ENCODE assay signal across 37 cellular contexts in genomic region chr2:129893244-129893643, GRCh38.
"Had no signal": no experiment of that assay in that cellular context is flagged by ENCODE, and none has a peak within 500 bp of the region (broad histone marks: within the 10 kb centered on the region; RNA-seq: fewer than 3 reads in every experiment).

No MANE protein-coding gene starts in this region.

- H3K36me3 ChIP-seq: ascending aorta, cardiac muscle cell had no signal

- H3K4me1 ChIP-seq: ascending aorta had no signal

- H3K4me3 Mint-ChIP-seq: activated B cell treated with CpG ODN at 0.5 μM for 24 hours; activated CD4-positive, alpha-beta memory T cell treated with anti-CD3 and anti-CD28 coated beads for 36 hours; activated CD4-positive, alpha-beta T cell treated with anti-CD3 and anti-CD28 coated beads, Interleukin-2, amount 10 ng/mL, durations not matched to agents 24 days and 14 days; activated CD8-positive, alpha-beta T cell treated with anti-CD3 and anti-CD28 coated beads for 36 hours; activated naive CD4-positive, alpha-beta T cell treated with anti-CD3 and anti-CD28 coated beads for 36 hours; activated naive CD4-positive, alpha-beta T cell treated with anti-CD3 and anti-CD28 coated beads, Interleukin-2, amount 50 U/mL, for 24 hours; activated naive CD8-positive, alpha-beta T cell; activated naive CD8-positive, alpha-beta T cell treated with anti-CD3 and anti-CD28 coated beads, Interleukin-2, amount 10 ng/mL, durations not matched to agents 7 days and 5 days; activated naive CD8-positive, alpha-beta T cell treated with anti-CD3 and anti-CD28 coated beads, Interleukin-2, amount 50 U/mL, for 24 hours; activated T-cell treated with anti-CD3 and anti-CD28 coated beads, Interleukin-2, amount 50 U/mL, for 4 hours; activated T-cell treated with anti-CD3 and anti-CD28 coated beads, Interleukin-2, amount 50 U/mL, for 72 hours; activated T-helper 1 cell treated with anti-CD3 and anti-CD28 coated beads, Interleukin-12 subunit alpha, Interleukin-12 subunit beta, Interleukin-2, Interleukin-4 antibody, amounts not matched to agents 30 ng/mL and 10 ng/mL and 1 ng/mL, durations not matched to agents 14 hours and 24 hours and 36 hours; activated T-helper 17 cell treated with anti-CD3 and anti-CD28 coated beads, Interleukin-2, amount 50 U/mL, for 72 hours; brain; central memory CD8-positive, alpha-beta T cell; T-helper 1 cell treated with Interleukin-12 subunit alpha and Interleukin-12 subunit beta and Interleukin-4 antibody, amounts not matched to agents 30 μg/mL and 1 μg/mL, for 36 hours; T-helper 2 cell treated with Interferon-gamma antibody and Interleukin-4, amounts not matched to agents 5 μg/mL and 100 μg/mL, for 36 hours had no signal

- H3K4me1 Mint-ChIP-seq: activated B cell treated with CpG ODN at 0.5 μM for 24 hours; activated CD4-positive, alpha-beta T cell treated with anti-CD3 and anti-CD28 coated beads, Interleukin-2, amount 10 ng/mL, durations not matched to agents 24 days and 14 days; activated naive CD4-positive, alpha-beta T cell treated with anti-CD3 and anti-CD28 coated beads, Interleukin-2, amount 50 U/mL, for 24 hours; activated naive CD8-positive, alpha-beta T cell treated with anti-CD3 and anti-CD28 coated beads, Interleukin-2, amount 10 ng/mL, durations not matched to agents 7 days and 5 days; activated naive CD8-positive, alpha-beta T cell treated with anti-CD3 and anti-CD28 coated beads, Interleukin-2, amount 50 U/mL, for 24 hours; activated T-helper 17 cell treated with anti-CD3 and anti-CD28 coated beads, Interleukin-2, amount 50 U/mL, for 72 hours; brain; central memory CD8-positive, alpha-beta T cell had no signal

- H3K36me3 Mint-ChIP-seq: activated CD4-positive, alpha-beta memory T cell treated with anti-CD3 and anti-CD28 coated beads for 36 hours; activated naive CD4-positive, alpha-beta T cell treated with anti-CD3 and anti-CD28 coated beads, Interleukin-2, amount 50 U/mL, for 24 hours; activated naive CD8-positive, alpha-beta T cell; activated naive CD8-positive, alpha-beta T cell treated with anti-CD3 and anti-CD28 coated beads, Interleukin-2, amount 10 ng/mL, durations not matched to agents 7 days and 5 days; brain had no signal

- H3K27me3 ChIP-seq: ascending aorta had no signal

- DNase-seq: activated B cell treated with CpG ODN at 0.5 μM for 24 hours; activated CD4-positive, alpha-beta memory T cell treated with anti-CD3 and anti-CD28 coated beads for 36 hours; activated CD4-positive, alpha-beta T cell treated with anti-CD3 and anti-CD28 coated beads for 4 hours; activated CD4-positive, alpha-beta T cell treated with anti-CD3 and anti-CD28 coated beads, Interleukin-2, amount 10 ng/mL, durations not matched to agents 24 days and 14 days; activated CD4-positive, alpha-beta T cell treated with anti-CD3 and anti-CD28 coated beads, Interleukin-2, amount 50 U/mL, for 1 hour; activated CD4-positive, alpha-beta T cell treated with anti-CD3 and anti-CD28 coated beads, Interleukin-2, amount 50 U/mL, for 4 hours; activated CD4-positive, CD25-positive, alpha-beta regulatory T cell treated with anti-CD3 and anti-CD28 coated beads, Interleukin-2, amount 50 U/mL, for 72 hours; activated CD8-positive, alpha-beta memory T cell treated with anti-CD3 and anti-CD28 coated beads, Interleukin-2, amount 50 U/mL, for 4 hours; activated CD8-positive, alpha-beta T cell treated with anti-CD3 and anti-CD28 coated beads for 36 hours; activated effector memory CD4-positive, alpha-beta T cell treated with anti-CD3 and anti-CD28 coated beads, Interleukin-2, amount 50 U/mL, for 16 hours; activated gamma-delta T cell treated with Interleukin-2 at 50 U/mL for 16 hours; activated naive CD4-positive, alpha-beta T cell; activated naive CD4-positive, alpha-beta T cell treated with anti-CD3 and anti-CD28 coated beads for 36 hours; activated naive CD8-positive, alpha-beta T cell treated with anti-CD3 and anti-CD28 coated beads, Interleukin-2, amount 10 ng/mL, durations not matched to agents 7 days and 5 days; activated naive CD8-positive, alpha-beta T cell treated with anti-CD3 and anti-CD28 coated beads, Interleukin-2, amount 50 U/mL, for 24 hours; activated T-cell treated with anti-CD3 and anti-CD28 coated beads for 4 hours; activated T-cell treated with anti-CD3 and anti-CD28 coated beads, Interleukin-2, amount 50 U/mL, for 1 hour; activated T-cell treated with anti-CD3 and anti-CD28 coated beads, Interleukin-2, amount 50 U/mL, for 4 hours; activated T-cell treated with anti-CD3 and anti-CD28 coated beads, Interleukin-2, amount 50 U/mL, for 72 hours; amygdala; anterior cingulate cortex; caudate nucleus; cerebellar nuclear complex; T-helper 1 cell; T-helper 2 cell; T-helper 9 cell had no signal

- H3K27ac Mint-ChIP-seq: activated B cell treated with CpG ODN at 0.5 μM for 24 hours; activated CD4-positive, alpha-beta memory T cell treated with anti-CD3 and anti-CD28 coated beads for 36 hours; activated CD4-positive, alpha-beta T cell treated with anti-CD3 and anti-CD28 coated beads, Interleukin-2, amount 10 ng/mL, durations not matched to agents 24 days and 14 days; activated CD8-positive, alpha-beta T cell treated with anti-CD3 and anti-CD28 coated beads for 36 hours; activated naive CD4-positive, alpha-beta T cell treated with anti-CD3 and anti-CD28 coated beads for 36 hours; activated naive CD4-positive, alpha-beta T cell treated with anti-CD3 and anti-CD28 coated beads, Interleukin-2, amount 50 U/mL, for 24 hours; activated naive CD8-positive, alpha-beta T cell; activated naive CD8-positive, alpha-beta T cell treated with anti-CD3 and anti-CD28 coated beads, Interleukin-2, amount 10 ng/mL, durations not matched to agents 7 days and 5 days; activated naive CD8-positive, alpha-beta T cell treated with anti-CD3 and anti-CD28 coated beads, Interleukin-2, amount 50 U/mL, for 24 hours; activated T-cell treated with anti-CD3 and anti-CD28 coated beads, Interleukin-2, amount 50 U/mL, for 72 hours; activated T-helper 1 cell treated with anti-CD3 and anti-CD28 coated beads, Interleukin-12 subunit alpha, Interleukin-12 subunit beta, Interleukin-2, Interleukin-4 antibody, amounts not matched to agents 30 ng/mL and 10 ng/mL and 1 ng/mL, durations not matched to agents 14 hours and 24 hours and 36 hours; activated T-helper 17 cell treated with anti-CD3 and anti-CD28 coated beads, Interleukin-2, amount 50 U/mL, for 72 hours; T-helper 1 cell treated with Interleukin-12 subunit alpha and Interleukin-12 subunit beta and Interleukin-4 antibody, amounts not matched to agents 30 μg/mL and 1 μg/mL, for 36 hours; T-helper 2 cell treated with Interferon-gamma antibody and Interleukin-4, amounts not matched to agents 5 μg/mL and 100 μg/mL, for 36 hours had no signal

- H3K27me3 Mint-ChIP-seq: activated naive CD8-positive, alpha-beta T cell treated with anti-CD3 and anti-CD28 coated beads, Interleukin-2, amount 10 ng/mL, durations not matched to agents 7 days and 5 days had no signal

- H3K9me3 ChIP-seq: ascending aorta had no signal

- H3K9me3 Mint-ChIP-seq: activated B cell treated with CpG ODN at 0.5 μM for 24 hours; activated CD4-positive, alpha-beta memory T cell treated with anti-CD3 and anti-CD28 coated beads for 36 hours; activated CD4-positive, alpha-beta T cell treated with anti-CD3 and anti-CD28 coated beads, Interleukin-2, amount 10 ng/mL, durations not matched to agents 24 days and 14 days; activated CD8-positive, alpha-beta T cell treated with anti-CD3 and anti-CD28 coated beads for 36 hours; activated naive CD4-positive, alpha-beta T cell treated with anti-CD3 and anti-CD28 coated beads for 36 hours; activated naive CD4-positive, alpha-beta T cell treated with anti-CD3 and anti-CD28 coated beads, Interleukin-2, amount 50 U/mL, for 24 hours; activated naive CD8-positive, alpha-beta T cell treated with anti-CD3 and anti-CD28 coated beads, Interleukin-2, amount 10 ng/mL, durations not matched to agents 7 days and 5 days; activated naive CD8-positive, alpha-beta T cell treated with anti-CD3 and anti-CD28 coated beads, Interleukin-2, amount 50 U/mL, for 24 hours; activated T-cell treated with anti-CD3 and anti-CD28 coated beads, Interleukin-2, amount 50 U/mL, for 4 hours; activated T-cell treated with anti-CD3 and anti-CD28 coated beads, Interleukin-2, amount 50 U/mL, for 72 hours; activated T-helper 1 cell treated with anti-CD3 and anti-CD28 coated beads, Interleukin-12 subunit alpha, Interleukin-12 subunit beta, Interleukin-2, Interleukin-4 antibody, amounts not matched to agents 30 ng/mL and 10 ng/mL and 1 ng/mL, durations not matched to agents 14 hours and 24 hours and 36 hours; activated T-helper 17 cell treated with anti-CD3 and anti-CD28 coated beads, Interleukin-2, amount 50 U/mL, for 72 hours; central memory CD8-positive, alpha-beta T cell; T-helper 1 cell treated with Interleukin-12 subunit alpha and Interleukin-12 subunit beta and Interleukin-4 antibody, amounts not matched to agents 30 μg/mL and 1 μg/mL, for 36 hours; T-helper 2 cell treated with Interferon-gamma antibody and Interleukin-4, amounts not matched to agents 5 μg/mL and 100 μg/mL, for 36 hours had no signal

- H3K27ac ChIP-seq: ascending aorta, cardiac muscle cell, VCaP had no signal

- ATAC-seq: activated CD8-positive, alpha-beta T cell treated with anti-CD3 and anti-CD28 coated beads for 36 hours; activated naive CD8-positive, alpha-beta T cell treated with anti-CD3 and anti-CD28 coated beads, Interleukin-2, amount 50 U/mL, for 24 hours; activated T-cell treated with anti-CD3 and anti-CD28 coated beads, Interleukin-2, amount 50 U/mL, for 4 hours; activated T-cell treated with anti-CD3 and anti-CD28 coated beads, Interleukin-2, amount 50 U/mL, for 72 hours; activated T-helper 17 cell treated with anti-CD3 and anti-CD28 coated beads, Interleukin-2, amount 50 U/mL, for 72 hours had no signal

- H3K4me3 ChIP-seq: ascending aorta, cardiac muscle cell had no signal
